ENCODE assay signal across 9 cellular contexts in genomic region chr11:9386086-9386485, GRCh38. TPM values are rescaled to one million over a fixed set of nuclear protein-coding genes. Genes with fewer than 3 reads are reported as not detected.
DNase-seq lines count a peak whose midpoint lies in the region; ATAC-seq and TF ChIP-seq lines count a peak whose summit lies in the region.
"Had no signal": no experiment of that assay in that cellular context is flagged by ENCODE, and none has a peak within 500 bp of the region (broad histone marks: within the 10 kb centered on the region; RNA-seq: fewer than 3 reads in every experiment).

No MANE protein-coding gene starts in this region.

- no peaks in the 10 kb centered on the region for H3K9me3 ChIP-seq in SJSA1 (replicated peaks)
- no peaks in the 10 kb centered on the region for H3K9me3 ChIP-seq in esophagus squamous epithelium
- H3K9me3 ChIP-seq: tibial nerve had no signal

- DNase-seq in GM12865 (ENCODE audit: low read depth) = no peak
- DNase-seq in SJSA1 (ENCODE audit: low read depth in 1 of 2, low spot score in 2 of 2) = no peak
- no peak for DNase-seq in esophagus squamous epithelium (lab: John Stamatoyannopoulos, UW)
- no peak for DNase-seq in retinal pigment epithelial cell (ENCODE audit: low read depth)
- no peak for DNase-seq in HT-29 (ENCODE audit: low spot score)
- DNase-seq in OCI-M1 (lab: John Stamatoyannopoulos, UW) = no peak

- WGBS in esophagus squamous epithelium, 2 donors = 33 to 37% methylated on average over 2 of the region's 2 CpGs

- H3K27ac ChIP-seq in SJSA1 = no peak overlapping the region
- peak overlapping the region in 2 of 4 donors; percentile 95 to 96 for H3K27ac ChIP-seq in esophagus squamous epithelium

- H3K4me1 ChIP-seq in SJSA1 (replicated peaks) = peaks cover 5% of the 10 kb centered on the region; the same call in 1 of the 2 replicates
- peaks cover 8 to 47% (median 18%) of the 10 kb centered on the region in 3 donors for H3K4me1 ChIP-seq in esophagus squamous epithelium

- TF ChIP-seq CTCF in GM12865 (IDR thresholded peaks at IDR 0.05; ENCODE audit: insufficient read depth, low read depth, low read length, missing control alignments) = no peak
- TF ChIP-seq CTCF in esophagus squamous epithelium (IDR thresholded peaks at IDR 0.05) = no peak
- TF ChIP-seq CTCF in retinal pigment epithelial cell (conservative IDR thresholded peaks at IDR 0.05; ENCODE audit: low read depth, low read length) = no peak

- intact Hi-C loops in esophagus squamous epithelium (cut with DNase I) = no loop called here

- H3K36me3 ChIP-seq in SJSA1 = peaks cover 26% of the 10 kb centered on the region
- H3K36me3 ChIP-seq in esophagus squamous epithelium = peaks cover 0 to 19% (median 0%) of the 10 kb centered on the region in 3 donors
- H3K36me3 ChIP-seq: tibial nerve had no signal

- H3K27me3 ChIP-seq in SJSA1 (replicated peaks) = no peaks in the 10 kb centered on the region
- no peaks in the 10 kb centered on the region for H3K27me3 ChIP-seq in esophagus squamous epithelium
- H3K27me3 ChIP-seq: tibial nerve had no signal

- H3K4me3 ChIP-seq in GM12865 (ENCODE audit: low read depth, low read length) (peak overlapping the region; percentile 82), SJSA1 (peak overlapping the region; percentile 70), esophagus squamous epithelium (peak overlapping the region in 3 of 4 donors; percentile 78 to 91 (median 80)), retinal pigment epithelial cell (ENCODE audit: low read length) (peak overlapping the region; percentile 89)

- TF ChIP-seq POLR2A in esophagus squamous epithelium (IDR thresholded peaks at IDR 0.05) = no peak

- ATAC-seq in GM21360 (IDR thresholded peaks at IDR 0.05; ENCODE audit: unreplicated experiment) (no peak), HG02884 (IDR thresholded peaks at IDR 0.05; ENCODE audit: unreplicated experiment) (no peak)

RNA-seq across cellular contexts. Expression of gene IPO7, which starts 1.6 kb away (rescaled TPM):
- 31.0 and 49.2 TPM in 2 replicates for total RNA-seq in SJSA1 (2014; rRNA removed; shearing (Covaris generic))
- total RNA-seq in esophagus squamous epithelium = 100 to 1,000 TPM in 2 of 4 donors, 10 to 100 TPM in 2; 34.8 to 118 (median 86.8) TPM
- 57.5 and 72.6 TPM in 2 replicates for total RNA-seq in HT-29 (2014; rRNA removed; shearing (Covaris generic))
